In the genomic region with DNA sequence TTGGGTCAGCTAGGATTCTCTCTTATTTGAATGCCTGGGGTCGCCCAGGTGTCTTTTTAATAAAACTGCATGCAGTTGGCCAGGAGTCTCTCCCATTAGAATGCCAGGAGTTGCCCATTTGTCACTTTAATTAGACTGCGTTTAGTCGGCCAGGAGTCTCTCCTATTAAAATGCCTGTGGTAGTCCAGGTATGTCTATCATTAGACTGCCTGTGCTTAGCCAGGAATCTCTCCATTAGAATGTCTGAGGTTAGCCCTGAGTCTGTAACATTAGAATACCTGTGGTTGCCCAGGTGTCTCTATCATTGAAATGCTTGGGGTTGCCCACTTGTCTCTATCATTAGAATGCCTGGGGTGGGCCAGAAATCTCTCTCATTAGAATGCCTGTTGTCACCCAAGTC, we compare ENCODE assay signal across 18 cellular contexts.
"Had no signal": no experiment of that assay in that cellular context is flagged by ENCODE, and none has a peak within 500 bp of the region (broad histone marks: within the 10 kb centered on the region; RNA-seq: fewer than 3 reads in every experiment).

No MANE protein-coding gene starts in this region.

- H3K4me3 ChIP-seq: heart left ventricle, lower lobe of right lung, pancreas, psoas muscle, thyroid gland had no signal

- ATAC-seq: activated T-cell treated with anti-CD3 and anti-CD28 coated beads, Interleukin-2, amount 50 U/mL, for 4 hours; heart left ventricle; lower lobe of right lung; natural killer cell; pancreas; psoas muscle; right cardiac atrium; WTC11 had no signal

- H3K27me3 ChIP-seq: heart left ventricle, pancreas, thyroid gland had no signal

- H3K9me3 ChIP-seq: heart left ventricle, lower lobe of right lung, pancreas, psoas muscle, thyroid gland had no signal

- H3K4me3 Mint-ChIP-seq: activated naive CD8-positive, alpha-beta T cell treated with anti-CD3 and anti-CD28 coated beads for 36 hours; activated T-cell treated with anti-CD3 and anti-CD28 coated beads, Interleukin-2, amount 50 U/mL, for 4 hours; mesothelial cell of epicardium; natural killer cell; stimulated activated naive CD8-positive, alpha-beta T cell treated with anti-CD3 and anti-CD28 coated beads, Interleukin-15, Interleukin-2, amounts not matched to agents 100 ng/mL and 50 ng/mL, for 24 hours; WTC11 had no signal

- H3K36me3 ChIP-seq: thyroid gland had no signal

- H3K27ac Mint-ChIP-seq: activated naive CD8-positive, alpha-beta T cell treated with anti-CD3 and anti-CD28 coated beads for 36 hours; mesothelial cell of epicardium; natural killer cell; stimulated activated naive CD8-positive, alpha-beta T cell treated with anti-CD3 and anti-CD28 coated beads, Interleukin-15, Interleukin-2, amounts not matched to agents 100 ng/mL and 50 ng/mL, for 24 hours; WTC11 had no signal

- H3K27me3 Mint-ChIP-seq: activated naive CD8-positive, alpha-beta T cell treated with anti-CD3 and anti-CD28 coated beads for 36 hours; stimulated activated naive CD8-positive, alpha-beta T cell treated with anti-CD3 and anti-CD28 coated beads, Interleukin-15, Interleukin-2, amounts not matched to agents 100 ng/mL and 50 ng/mL, for 24 hours had no signal

- H3K4me1 Mint-ChIP-seq: activated naive CD8-positive, alpha-beta T cell treated with anti-CD3 and anti-CD28 coated beads for 36 hours; mesothelial cell of epicardium; WTC11 had no signal

- DNase-seq: activated CD8-positive, alpha-beta memory T cell treated with anti-CD3 and anti-CD28 coated beads, Interleukin-2, amount 50 U/mL, for 4 hours; activated naive CD4-positive, alpha-beta T cell treated with Interleukin-2 at 50 U/mL for 16 hours; activated naive CD8-positive, alpha-beta T cell treated with anti-CD3 and anti-CD28 coated beads for 36 hours; activated T-cell treated with anti-CD3 and anti-CD28 coated beads, Interleukin-2, amount 50 U/mL, for 4 hours; heart left ventricle; lower lobe of right lung; natural killer cell; pancreas; psoas muscle; right cardiac atrium; stimulated activated CD4-positive, alpha-beta T cell treated with anti-CD3 and anti-CD28 coated beads, Interleukin-1b, Interleukin-23, amount 100 ng/mL, for 48 hours; substantia nigra; T-helper 1 cell; T-helper 9 cell; thyroid gland had no signal

- H3K27ac ChIP-seq: heart left ventricle, lower lobe of right lung, pancreas, psoas muscle, thyroid gland had no signal

- H3K4me1 ChIP-seq: pancreas had no signal
